Comparison of ENCODE assay signal across 1 cellular context in the genomic region with DNA sequence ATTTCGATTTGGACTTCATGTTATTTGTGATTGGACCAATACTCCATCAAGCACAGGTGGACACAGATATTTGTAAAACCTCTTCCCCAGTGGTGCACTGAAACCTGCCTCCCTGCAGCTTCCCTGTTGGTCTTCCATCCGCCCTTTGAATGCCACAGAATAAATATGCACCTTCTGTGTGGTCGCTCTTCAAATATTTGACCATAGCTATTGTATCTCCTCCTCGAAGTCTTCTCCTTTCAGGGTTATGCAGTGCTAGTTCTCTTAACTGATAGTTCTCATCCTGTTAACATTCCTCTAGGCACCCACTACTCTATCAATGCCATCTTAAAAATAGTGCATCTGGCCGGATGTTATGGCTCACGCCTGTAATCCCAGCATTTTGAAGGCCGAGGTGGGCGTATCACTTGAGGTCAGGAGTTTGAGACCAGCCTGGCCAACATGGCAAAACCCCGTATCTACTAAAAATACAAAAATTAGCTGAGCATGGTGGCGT.
TF ChIP-seq lines count a peak whose summit lies in the region.

No MANE protein-coding gene starts in this region.

TF ChIP-seq in HepG2, 621 proteins besides CTCF, POLR2A, EP300 and RAD21 (continued from another document and continues in another):
- TF ChIP-seq, protein P1, sequence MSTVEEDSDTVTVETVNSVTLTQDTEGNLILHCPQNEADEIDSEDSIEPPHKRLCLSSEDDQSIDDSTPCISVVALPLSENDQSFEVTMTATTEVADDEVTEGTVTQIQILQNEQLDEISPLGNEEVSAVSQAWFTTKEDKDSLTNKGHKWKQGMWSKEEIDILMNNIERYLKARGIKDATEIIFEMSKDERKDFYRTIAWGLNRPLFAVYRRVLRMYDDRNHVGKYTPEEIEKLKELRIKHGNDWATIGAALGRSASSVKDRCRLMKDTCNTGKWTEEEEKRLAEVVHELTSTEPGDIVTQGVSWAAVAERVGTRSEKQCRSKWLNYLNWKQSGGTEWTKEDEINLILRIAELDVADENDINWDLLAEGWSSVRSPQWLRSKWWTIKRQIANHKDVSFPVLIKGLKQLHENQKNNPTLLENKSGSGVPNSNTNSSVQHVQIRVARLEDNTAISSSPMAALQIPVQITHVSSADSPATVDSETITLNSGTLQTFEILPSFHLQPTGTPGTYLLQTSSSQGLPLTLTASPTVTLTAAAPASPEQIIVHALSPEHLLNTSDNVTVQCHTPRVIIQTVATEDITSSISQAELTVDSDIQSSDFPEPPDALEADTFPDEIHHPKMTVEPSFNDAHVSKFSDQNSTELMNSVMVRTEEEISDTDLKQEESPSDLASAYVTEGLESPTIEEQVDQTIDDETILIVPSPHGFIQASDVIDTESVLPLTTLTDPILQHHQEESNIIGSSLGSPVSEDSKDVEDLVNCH (CRISPR knock-in tag; IDR thresholded peaks at IDR 0.05), result no peak
- TF ChIP-seq, protein P2, sequence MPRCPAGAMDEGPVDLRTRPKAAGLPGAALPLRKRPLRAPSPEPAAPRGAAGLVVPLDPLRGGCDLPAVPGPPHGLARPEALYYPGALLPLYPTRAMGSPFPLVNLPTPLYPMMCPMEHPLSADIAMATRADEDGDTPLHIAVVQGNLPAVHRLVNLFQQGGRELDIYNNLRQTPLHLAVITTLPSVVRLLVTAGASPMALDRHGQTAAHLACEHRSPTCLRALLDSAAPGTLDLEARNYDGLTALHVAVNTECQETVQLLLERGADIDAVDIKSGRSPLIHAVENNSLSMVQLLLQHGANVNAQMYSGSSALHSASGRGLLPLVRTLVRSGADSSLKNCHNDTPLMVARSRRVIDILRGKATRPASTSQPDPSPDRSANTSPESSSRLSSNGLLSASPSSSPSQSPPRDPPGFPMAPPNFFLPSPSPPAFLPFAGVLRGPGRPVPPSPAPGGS (CRISPR knock-in tag; IDR thresholded peaks at IDR 0.05), result peak; percentile 81
- TF ChIP-seq NONO (IDR thresholded peaks at IDR 0.05) (no peak), NONO (CRISPR knock-in tag; conservative IDR thresholded peaks at IDR 0.05) (peak; percentile 90), HOXA7 (CRISPR knock-in tag; IDR thresholded peaks at IDR 0.05) (no peak), ATAD3A (CRISPR knock-in tag; IDR thresholded peaks at IDR 0.05) (no peak), ZSCAN22 (CRISPR knock-in tag; IDR thresholded peaks at IDR 0.05) (peak; percentile 67; the same call in 1 of the 2 replicates), SKIL (CRISPR knock-in tag; IDR thresholded peaks at IDR 0.05; ENCODE audit: borderline replicate concordance) (peak; percentile 90), POGZ (CRISPR knock-in tag; IDR thresholded peaks at IDR 0.05) (peak; percentile 90), KLF12 (CRISPR knock-in tag; IDR thresholded peaks at IDR 0.05; ENCODE audit: borderline replicate concordance) (no peak), ZSCAN20 (CRISPR knock-in tag; IDR thresholded peaks at IDR 0.05; ENCODE audit: borderline replicate concordance) (peak; percentile 39; the same call in 1 of the 2 replicates), NFATC3 (CRISPR knock-in tag; IDR thresholded peaks at IDR 0.05) (no peak), YY1 (IDR thresholded peaks at IDR 0.05; ENCODE audit: insufficient read depth, insufficient replicate concordance, low read depth, low read length) (no peak), SNAI1 (CRISPR knock-in tag; IDR thresholded peaks at IDR 0.05; ENCODE audit: borderline replicate concordance) (peak; percentile 92; the same call in 1 of the 2 replicates), ZFP41 (CRISPR knock-in tag; IDR thresholded peaks at IDR 0.05; ENCODE audit: borderline replicate concordance) (no peak), NFE2L1 (CRISPR knock-in tag; IDR thresholded peaks at IDR 0.05; ENCODE audit: borderline replicate concordance) (no peak), CREB3 (CRISPR knock-in tag; IDR thresholded peaks at IDR 0.05) (0 out of 2 replicates have a peak, but pooled peaks have one; percentile 66), KDM5A (IDR thresholded peaks at IDR 0.05; ENCODE audit: borderline replicate concordance, low read length) (0 out of 2 replicates have a peak, but pooled peaks have one; percentile 22), ZNF276 (CRISPR knock-in tag; IDR thresholded peaks at IDR 0.05; ENCODE audit: low read depth) (no peak), ZNF724P (CRISPR knock-in tag; IDR thresholded peaks at IDR 0.05; ENCODE audit: borderline replicate concordance) (no peak), ZNF660 (CRISPR knock-in tag; IDR thresholded peaks at IDR 0.05; ENCODE audit: borderline replicate concordance, low read depth) (no peak), ZFP82 (CRISPR knock-in tag; IDR thresholded peaks at IDR 0.05; ENCODE audit: borderline replicate concordance) (no peak), ZNF569 (CRISPR knock-in tag; IDR thresholded peaks at IDR 0.05; ENCODE audit: borderline replicate concordance) (no peak), ZNF225 (CRISPR knock-in tag; IDR thresholded peaks at IDR 0.05) (no peak), ZNF646 (CRISPR knock-in tag; IDR thresholded peaks at IDR 0.05) (no peak), TAF1 (CRISPR knock-in tag; IDR thresholded peaks at IDR 0.05) (no peak), TCF12 (IDR thresholded peaks at IDR 0.05) (no peak), TCF12 (CRISPR knock-in tag; IDR thresholded peaks at IDR 0.05) (peak; percentile 82), ZNF430 (CRISPR knock-in tag; IDR thresholded peaks at IDR 0.05) (peak; percentile 86)
- TF ChIP-seq, protein P3, sequence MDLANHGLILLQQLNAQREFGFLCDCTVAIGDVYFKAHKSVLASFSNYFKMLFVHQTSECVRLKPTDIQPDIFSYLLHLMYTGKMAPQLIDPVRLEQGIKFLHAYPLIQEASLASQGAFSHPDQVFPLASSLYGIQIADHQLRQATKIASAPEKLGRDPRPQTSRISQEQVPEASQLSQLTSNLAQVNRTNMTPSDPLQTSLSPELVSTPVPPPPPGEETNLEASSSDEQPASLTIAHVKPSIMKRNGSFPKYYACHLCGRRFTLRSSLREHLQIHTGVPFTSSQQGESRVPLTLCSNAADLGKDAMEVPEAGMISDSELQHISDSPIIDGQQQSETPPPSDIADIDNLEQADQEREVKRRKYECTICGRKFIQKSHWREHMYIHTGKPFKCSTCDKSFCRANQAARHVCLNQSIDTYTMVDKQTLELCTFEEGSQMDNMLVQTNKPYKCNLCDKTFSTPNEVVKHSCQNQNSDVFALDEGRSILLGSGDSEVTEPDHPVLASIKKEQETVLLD (CRISPR knock-in tag; IDR thresholded peaks at IDR 0.05; ENCODE audit: low read depth), result no peak
- TF ChIP-seq, protein P4, sequence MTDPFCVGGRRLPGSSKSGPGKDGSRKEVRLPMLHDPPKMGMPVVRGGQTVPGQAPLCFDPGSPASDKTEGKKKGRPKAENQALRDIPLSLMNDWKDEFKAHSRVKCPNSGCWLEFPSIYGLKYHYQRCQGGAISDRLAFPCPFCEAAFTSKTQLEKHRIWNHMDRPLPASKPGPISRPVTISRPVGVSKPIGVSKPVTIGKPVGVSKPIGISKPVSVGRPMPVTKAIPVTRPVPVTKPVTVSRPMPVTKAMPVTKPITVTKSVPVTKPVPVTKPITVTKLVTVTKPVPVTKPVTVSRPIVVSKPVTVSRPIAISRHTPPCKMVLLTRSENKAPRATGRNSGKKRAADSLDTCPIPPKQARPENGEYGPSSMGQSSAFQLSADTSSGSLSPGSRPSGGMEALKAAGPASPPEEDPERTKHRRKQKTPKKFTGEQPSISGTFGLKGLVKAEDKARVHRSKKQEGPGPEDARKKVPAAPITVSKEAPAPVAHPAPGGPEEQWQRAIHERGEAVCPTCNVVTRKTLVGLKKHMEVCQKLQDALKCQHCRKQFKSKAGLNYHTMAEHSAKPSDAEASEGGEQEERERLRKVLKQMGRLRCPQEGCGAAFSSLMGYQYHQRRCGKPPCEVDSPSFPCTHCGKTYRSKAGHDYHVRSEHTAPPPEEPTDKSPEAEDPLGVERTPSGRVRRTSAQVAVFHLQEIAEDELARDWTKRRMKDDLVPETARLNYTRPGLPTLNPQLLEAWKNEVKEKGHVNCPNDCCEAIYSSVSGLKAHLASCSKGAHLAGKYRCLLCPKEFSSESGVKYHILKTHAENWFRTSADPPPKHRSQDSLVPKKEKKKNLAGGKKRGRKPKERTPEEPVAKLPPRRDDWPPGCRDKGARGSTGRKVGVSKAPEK (CRISPR knock-in tag; IDR thresholded peaks at IDR 0.05; ENCODE audit: borderline replicate concordance), result peak; percentile 96; the same call in 1 of the 2 replicates
- TF ChIP-seq, protein P5, sequence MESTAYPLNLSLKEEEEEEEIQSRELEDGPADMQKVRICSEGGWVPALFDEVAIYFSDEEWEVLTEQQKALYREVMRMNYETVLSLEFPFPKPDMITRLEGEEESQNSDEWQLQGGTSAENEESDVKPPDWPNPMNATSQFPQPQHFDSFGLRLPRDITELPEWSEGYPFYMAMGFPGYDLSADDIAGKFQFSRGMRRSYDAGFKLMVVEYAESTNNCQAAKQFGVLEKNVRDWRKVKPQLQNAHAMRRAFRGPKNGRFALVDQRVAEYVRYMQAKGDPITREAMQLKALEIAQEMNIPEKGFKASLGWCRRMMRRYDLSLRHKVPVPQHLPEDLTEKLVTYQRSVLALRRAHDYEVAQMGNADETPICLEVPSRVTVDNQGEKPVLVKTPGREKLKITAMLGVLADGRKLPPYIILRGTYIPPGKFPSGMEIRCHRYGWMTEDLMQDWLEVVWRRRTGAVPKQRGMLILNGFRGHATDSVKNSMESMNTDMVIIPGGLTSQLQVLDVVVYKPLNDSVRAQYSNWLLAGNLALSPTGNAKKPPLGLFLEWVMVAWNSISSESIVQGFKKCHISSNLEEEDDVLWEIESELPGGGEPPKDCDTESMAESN (CRISPR knock-in tag; conservative IDR thresholded peaks at IDR 0.05), result no peak
